12 cellular contexts compared by ENCODE assay signal in genomic region chr7:232571-233455, GRCh38. TPM values are rescaled to one million over a fixed set of nuclear protein-coding genes. Genes with fewer than 3 reads are reported as not detected.
DNase-seq lines count a peak whose midpoint lies in the region; ATAC-seq and TF ChIP-seq lines count a peak whose summit lies in the region.
"Had no signal": no experiment of that assay in that cellular context is flagged by ENCODE, and none has a peak within 500 bp of the region (broad histone marks: within the 10 kb centered on the region; RNA-seq: fewer than 3 reads in every experiment).

No MANE protein-coding gene starts in this region.

- no peak for ATAC-seq in heart left ventricle

- TF ChIP-seq POLR2A in heart left ventricle (IDR thresholded peaks at IDR 0.05), result no peak
- TF ChIP-seq POLR2A in vagina (IDR thresholded peaks at IDR 0.05), result no peak

- no peaks in the 10 kb centered on the region for H3K9me3 ChIP-seq in heart left ventricle
- H3K9me3 ChIP-seq in muscle layer of duodenum (ENCODE audit: control insufficient read depth in 1 of 2, low read length in 2 of 2), result no peaks in the 10 kb centered on the region
- no peaks in the 10 kb centered on the region for H3K9me3 ChIP-seq in vagina

- H3K27me3 ChIP-seq in heart left ventricle (no peaks in the 10 kb centered on the region), muscle layer of duodenum (ENCODE audit: low read depth, low read length) (no peaks in the 10 kb centered on the region), vagina (no peaks in the 10 kb centered on the region)

- TF ChIP-seq CTCF in heart left ventricle (IDR thresholded peaks at IDR 0.05), result no peak
- no peak for TF ChIP-seq CTCF in vagina (IDR thresholded peaks at IDR 0.05)

- H3K27ac ChIP-seq in heart left ventricle (peak overlapping the region in 11 of 12 donors; percentile 49 to 87 (median 76)), muscle layer of duodenum (ENCODE audit: low read length) (peak overlapping the region; percentile 90), vagina (peak overlapping the region; percentile 82)

- H3K4me3 ChIP-seq in heart left ventricle, result peak overlapping the region in 3 of 12 donors; percentile 14 to 29 (median 25)
- peak overlapping the region in 1 of 2 donors; percentile 5 for H3K4me3 ChIP-seq in muscle layer of duodenum (ENCODE audit: low read depth in 1 of 2, low read length in 2 of 2)
- no peak overlapping the region for H3K4me3 ChIP-seq in vagina

- no peak for DNase-seq in heart left ventricle
- no peak for DNase-seq in cardiac septum (ENCODE audit: low spot score)
- peak; percentile 54 for DNase-seq in dedifferentiated amniotic fluid mesenchymal stem cell (ENCODE audit: extremely low spot score)
- no peak for DNase-seq in vagina (ENCODE audit: extremely low spot score in 2 of 2)
- no peak for DNase-seq in NCI-H1436 treated with DMSO at 0.1 percent for 48 hours (lab: John Stamatoyannopoulos, UW)
- no peak for DNase-seq in stimulated activated CD4-positive, alpha-beta T cell treated with anti-CD3 and anti-CD28 coated beads, Interleukin-2, amount 100 ng/mL, for 24 hours
- no peak for DNase-seq in NCI-H1417 (lab: John Stamatoyannopoulos, UW)
- DNase-seq: 8988T; activated effector memory CD4-positive, alpha-beta T cell treated with Interleukin-2 at 50 U/mL for 16 hours; NCI-H1694; OCI-M1 had no signal

- H3K36me3 ChIP-seq in heart left ventricle (peaks cover 0 to 7% (median 0%) of the 10 kb centered on the region in 9 donors), muscle layer of duodenum (ENCODE audit: control insufficient read depth in 1 of 2, insufficient read depth in 2 of 2, low read length in 2 of 2) (peaks cover 0 to 7% of the 10 kb centered on the region in 2 donors), vagina (no peaks in the 10 kb centered on the region)

- peaks cover 0 to 79% (median 40%) of the 10 kb centered on the region in 12 donors for H3K4me1 ChIP-seq in heart left ventricle
- peaks cover 16 to 36% of the 10 kb centered on the region in 2 donors for H3K4me1 ChIP-seq in muscle layer of duodenum (ENCODE audit: control insufficient read depth in 1 of 2, insufficient read depth in 2 of 2, low read length in 2 of 2)
- H3K4me1 ChIP-seq in vagina, result peaks cover 67% of the 10 kb centered on the region

- 63 to 84% (median 80%) methylated on average over 23 to 42 of the region's 42 CpGs for WGBS in heart left ventricle, 4 donors

- intact Hi-C loops in heart left ventricle (cut with DNase I) (no loop called here), cardiac septum (cut with DNase I) (loop anchor here (5.0 kb wide), 2 partner anchors 41 to 91 kb away; partner anchors contain the start of gene FAM20C), vagina (cut with DNase I) (no loop called here)

RNA-seq across cellular contexts. Expression of gene FAM20C, which starts 40.4 kb away (rescaled TPM):
- total RNA-seq in heart left ventricle, result 10 to 100 TPM; 16.7 to 52.0 (median 21.0) TPM
- polyA plus RNA-seq in heart left ventricle, result 10 to 100 TPM; 11.1 to 21.0 TPM
- 30.2 TPM for total RNA-seq in cardiac septum
- 22.1 TPM for total RNA-seq in vagina

RNA-seq across cellular contexts. Expression of gene FOXL3, which starts 57.2 kb away (rescaled TPM):
- total RNA-seq in heart left ventricle (not detected), cardiac septum (not detected), vagina (not detected)
- not detected for polyA plus RNA-seq in heart left ventricle
